28 cellular contexts compared by ENCODE assay signal in genomic region chr7:36838616-36839015, GRCh38.
"Had no signal": no experiment of that assay in that cellular context is flagged by ENCODE, and none has a peak within 500 bp of the region (broad histone marks: within the 10 kb centered on the region; RNA-seq: fewer than 3 reads in every experiment).

No MANE protein-coding gene starts in this region.

- H3K4me3 ChIP-seq: adrenal gland, ascending aorta, esophagus squamous epithelium, gastrocnemius medialis, pancreas, psoas muscle, right lobe of liver, skin epidermis, stomach, suprapubic skin, tibial nerve had no signal

- H3K27me3 ChIP-seq: adrenal gland, ascending aorta, esophagus squamous epithelium, gastrocnemius medialis, pancreas, right lobe of liver, stomach, suprapubic skin, tibial nerve had no signal

- H3K4me1 ChIP-seq: adrenal gland, ascending aorta, esophagus squamous epithelium, gastrocnemius medialis, pancreas, psoas muscle, right lobe of liver, stomach, suprapubic skin, tibial nerve had no signal

- ATAC-seq: activated CD4-positive, alpha-beta T cell treated with anti-CD3 and anti-CD28 coated beads for 36 hours; activated T-cell treated with anti-CD3 and anti-CD28 coated beads, Interleukin-2, amount 50 U/mL, for 4 hours; gastrocnemius medialis; left ventricle myocardium superior; natural killer cell; pancreas; psoas muscle; right lobe of liver; stimulated activated effector memory CD8-positive, alpha-beta T cell treated with anti-CD3 and anti-CD28 coated beads, Interleukin-12 subunit alpha, Interleukin-12 subunit beta, amount 100 ng/mL, for 72 hours had no signal

- H3K36me3 ChIP-seq: adrenal gland, ascending aorta, esophagus squamous epithelium, gastrocnemius medialis, pancreas, right lobe of liver, stomach, suprapubic skin, tibial nerve had no signal

- DNase-seq: activated B cell treated with CpG ODN at 0.5 μM for 24 hours; activated CD4-positive, alpha-beta T cell treated with anti-CD3 and anti-CD28 coated beads for 36 hours; activated CD4-positive, alpha-beta T cell treated with anti-CD3 and anti-CD28 coated beads, Interleukin-2, amount 50 U/mL, for 4 hours; activated CD8-positive, alpha-beta memory T cell treated with anti-CD3 and anti-CD28 coated beads for 24 hours; activated CD8-positive, alpha-beta memory T cell treated with anti-CD3 and anti-CD28 coated beads, Interleukin-2, amount 50 U/mL, for 4 hours; activated naive CD4-positive, alpha-beta T cell; activated T-cell treated with anti-CD3 and anti-CD28 coated beads, Interleukin-2, amount 50 U/mL, for 4 hours; adrenal gland; cortex of kidney; endodermal cell; esophagus squamous epithelium; gastrocnemius medialis; hypothalamus; left ventricle myocardium superior; mammary epithelial cell; midbrain; natural killer cell; pancreas; psoas muscle; right lobe of liver; stimulated activated CD4-positive, alpha-beta T cell treated with anti-CD3 and anti-CD28 coated beads, Interleukin-1b, Interleukin-23, amount 100 ng/mL, for 48 hours; stomach; T1000 had no signal

- H3K9me3 ChIP-seq: adrenal gland, ascending aorta, esophagus squamous epithelium, gastrocnemius medialis, pancreas, right lobe of liver, stomach, suprapubic skin, tibial nerve had no signal

- H3K27ac ChIP-seq: adrenal gland, ascending aorta, esophagus squamous epithelium, gastrocnemius medialis, pancreas, psoas muscle, right lobe of liver, skin epidermis, stomach, suprapubic skin, tibial nerve had no signal
